In the genomic region with DNA sequence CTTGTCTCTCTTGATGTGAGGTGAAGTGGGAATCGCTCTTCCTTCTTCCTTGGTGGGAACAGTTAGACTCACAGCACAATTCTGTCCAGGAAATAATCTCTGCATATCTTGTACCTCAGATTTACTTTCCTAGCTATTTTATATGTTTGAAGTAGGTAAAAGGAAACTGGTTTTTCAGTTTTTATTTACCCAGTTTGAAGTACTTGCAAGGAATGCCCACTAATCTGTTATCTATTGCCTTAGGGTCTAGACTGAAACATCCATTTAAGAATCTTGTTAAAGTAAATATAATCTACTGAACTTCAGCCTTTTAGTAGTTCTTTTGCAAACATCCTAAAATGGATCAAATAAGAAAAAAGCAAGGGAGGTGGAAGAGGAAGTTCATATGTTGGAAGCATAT, we compare ENCODE assay signal across 31 cellular contexts.
"Had no signal": no experiment of that assay in that cellular context is flagged by ENCODE, and none has a peak within 500 bp of the region (broad histone marks: within the 10 kb centered on the region; RNA-seq: fewer than 3 reads in every experiment).

No MANE protein-coding gene starts in this region.

- H3K9me3 Mint-ChIP-seq: activated CD4-positive, alpha-beta memory T cell treated with anti-CD3 and anti-CD28 coated beads for 36 hours; activated naive CD8-positive, alpha-beta T cell treated with anti-CD3 and anti-CD28 coated beads for 36 hours had no signal

- H3K4me3 ChIP-seq: MG63 had no signal

- H3K9me3 ChIP-seq: MG63 had no signal

- H3K36me3 Mint-ChIP-seq: activated CD4-positive, alpha-beta memory T cell treated with anti-CD3 and anti-CD28 coated beads for 36 hours; activated naive CD8-positive, alpha-beta T cell treated with anti-CD3 and anti-CD28 coated beads for 36 hours had no signal

- H3K4me3 Mint-ChIP-seq: activated B cell treated with CpG ODN at 0.5 μM for 24 hours; activated CD4-positive, alpha-beta memory T cell treated with anti-CD3 and anti-CD28 coated beads for 36 hours; activated naive CD8-positive, alpha-beta T cell treated with anti-CD3 and anti-CD28 coated beads for 36 hours had no signal

- H3K27me3 ChIP-seq: brain microvascular endothelial cell, MG63 had no signal

- DNase-seq: activated B cell treated with CpG ODN at 0.5 μM for 24 hours; activated CD4-positive, alpha-beta memory T cell treated with anti-CD3 and anti-CD28 coated beads for 36 hours; activated CD4-positive, alpha-beta T cell treated with anti-CD3 and anti-CD28 coated beads for 4 hours; activated CD4-positive, alpha-beta T cell treated with anti-CD3 and anti-CD28 coated beads, Interleukin-2, amount 50 U/mL, for 1 hour; activated CD4-positive, CD25-positive, alpha-beta regulatory T cell treated with anti-CD3 and anti-CD28 coated beads, Interleukin-2, amount 50 U/mL, for 72 hours; activated CD8-positive, alpha-beta memory T cell treated with anti-CD3 and anti-CD28 coated beads, Interleukin-2, amount 50 U/mL, for 4 hours; activated effector memory CD4-positive, alpha-beta T cell treated with anti-CD3 and anti-CD28 coated beads, Interleukin-2, amount 50 U/mL, for 16 hours; activated naive CD4-positive, alpha-beta T cell; activated naive CD4-positive, alpha-beta T cell treated with anti-CD3 and anti-CD28 coated beads, Interleukin-2, amount 50 U/mL, for 16 hours; activated naive CD8-positive, alpha-beta T cell treated with anti-CD3 and anti-CD28 coated beads for 36 hours; activated T-cell treated with anti-CD3 and anti-CD28 coated beads, Interleukin-2, amount 50 U/mL, for 48 hours; amniotic stem cell; aorta; brain microvascular endothelial cell; central memory CD4-positive, alpha-beta T cell; Karpas-422; MG63; NCI-H1092; NCI-H1436 treated with DMSO at 0.1 percent for 48 hours; NCI-H1694 treated with DMSO at 0.1 percent for 48 hours; NCI-H2029; NCI-H345; NCI-H524 treated with DMSO at 0.1 percent for 48 hours; NCI-H748 treated with DMSO at 0.1 percent for 48 hours; NK-92 treated with Interleukin-12 subunit alpha and Interleukin-12 subunit beta, amount 100 ng/mL, for 24 hours; Right ventricle myocardium superior; SW 1271; T-helper 1 cell; T-helper 2 cell; T-helper 9 cell had no signal

- H3K27ac Mint-ChIP-seq: activated B cell treated with CpG ODN at 0.5 μM for 24 hours; activated CD4-positive, alpha-beta memory T cell treated with anti-CD3 and anti-CD28 coated beads for 36 hours; activated naive CD8-positive, alpha-beta T cell treated with anti-CD3 and anti-CD28 coated beads for 36 hours had no signal

- H3K36me3 ChIP-seq: brain microvascular endothelial cell, MG63 had no signal

- H3K4me1 Mint-ChIP-seq: activated B cell treated with CpG ODN at 0.5 μM for 24 hours; activated naive CD8-positive, alpha-beta T cell treated with anti-CD3 and anti-CD28 coated beads for 36 hours had no signal

- H3K27me3 Mint-ChIP-seq: activated B cell treated with CpG ODN at 0.5 μM for 24 hours; activated CD4-positive, alpha-beta memory T cell treated with anti-CD3 and anti-CD28 coated beads for 36 hours; activated naive CD8-positive, alpha-beta T cell treated with anti-CD3 and anti-CD28 coated beads for 36 hours had no signal

- H3K27ac ChIP-seq: brain microvascular endothelial cell, VCaP had no signal
